ENCODE assay signal across 29 cellular contexts in the genomic region with DNA sequence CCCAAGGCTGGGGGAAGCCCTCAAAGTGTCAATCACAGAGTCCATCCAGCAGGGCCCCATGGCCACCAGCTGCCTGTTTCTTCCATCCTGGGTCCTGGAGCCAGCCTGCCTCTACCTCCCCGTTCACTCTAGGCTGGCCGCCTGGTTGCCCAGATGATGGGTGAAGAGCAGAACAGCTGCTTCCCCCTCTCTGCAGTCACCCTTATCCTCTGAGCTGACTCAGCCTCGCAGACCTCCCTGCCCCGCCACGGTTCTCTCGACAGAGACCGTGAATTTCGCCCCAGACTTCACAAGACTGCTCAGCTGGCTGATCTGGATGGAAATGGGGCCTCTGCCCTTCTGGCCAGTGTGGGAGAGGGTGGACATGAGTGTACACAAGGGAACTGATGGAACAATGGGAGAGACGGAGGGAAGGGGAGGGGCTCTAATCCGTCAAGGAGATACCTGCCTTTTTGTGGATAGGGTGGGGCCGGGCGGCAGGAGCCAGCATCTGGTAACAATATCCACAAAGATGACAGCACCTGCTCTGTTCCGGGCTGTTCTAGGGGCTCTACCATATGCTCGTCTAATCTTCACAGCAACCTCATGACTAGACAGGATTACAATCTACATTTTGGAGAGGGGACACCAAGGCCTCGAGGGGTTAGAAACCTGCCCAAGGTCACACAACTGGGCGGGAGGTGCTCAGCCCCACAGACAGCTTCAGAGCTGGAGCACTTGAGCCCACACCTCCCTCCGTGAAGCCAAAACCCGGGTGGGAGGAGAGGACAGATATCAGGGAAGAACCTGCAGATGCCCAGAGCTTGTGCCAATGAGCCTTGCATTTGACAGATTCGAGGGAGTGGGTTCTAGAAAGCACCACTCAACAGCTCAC.
DNase-seq lines count a peak whose midpoint lies in the region; ATAC-seq and TF ChIP-seq lines count a peak whose summit lies in the region.
"Had no signal": no experiment of that assay in that cellular context is flagged by ENCODE, and none has a peak within 500 bp of the region (broad histone marks: within the 10 kb centered on the region; RNA-seq: fewer than 3 reads in every experiment).

No MANE protein-coding gene starts in this region.

- no peaks in the 10 kb centered on the region for H3K9me3 Mint-ChIP-seq in neural progenitor cell
- H3K9me3 Mint-ChIP-seq: activated B cell treated with CpG ODN at 0.5 μM for 24 hours; activated T-cell treated with anti-CD3 and anti-CD28 coated beads, Interleukin-2, amount 50 U/mL, for 24 hours; central memory CD8-positive, alpha-beta T cell; dendritic cell treated with granulocyte-macrophage colony-stimulating factor and Interleukin-4, amounts not matched to agents 40 ng/mL and 50 ng/mL, for 4 days; endodermal cell had no signal

- no peaks in the 10 kb centered on the region for H3K27me3 ChIP-seq in neural progenitor cell
- H3K27me3 ChIP-seq in sigmoid colon, result no peaks in the 10 kb centered on the region
- peaks cover 0 to 40% (median 0%) of the 10 kb centered on the region in 4 donors for H3K27me3 ChIP-seq in esophagus muscularis mucosa
- H3K27me3 ChIP-seq: BE2C, body of pancreas, foreskin keratinocyte, neutrophil, right lobe of liver, thyroid gland, vagina had no signal

- H2AFZ ChIP-seq in neural progenitor cell (replicated peaks), result no peak overlapping the region

- H3K9ac ChIP-seq in neural progenitor cell, result no peak overlapping the region

- intact Hi-C loops in sigmoid colon (cut with DNase I), result no loop called here
- intact Hi-C loops in esophagus muscularis mucosa (cut with DNase I), result no loop called here

- no peaks in the 10 kb centered on the region for H3K79me2 ChIP-seq in neural progenitor cell (ENCODE audit: low read depth)

- no peak for TF ChIP-seq POLR2A in sigmoid colon (IDR thresholded peaks at IDR 0.05)
- no peak for TF ChIP-seq POLR2A in esophagus muscularis mucosa (IDR thresholded peaks at IDR 0.05; ENCODE audit: low read depth)

- H3K4me1 ChIP-seq in neural progenitor cell, result peaks cover 14% of the 10 kb centered on the region
- no peaks in the 10 kb centered on the region for H3K4me1 ChIP-seq in sigmoid colon
- H3K4me1 ChIP-seq in esophagus muscularis mucosa, result no peaks in the 10 kb centered on the region
- H3K4me1 ChIP-seq: body of pancreas, esophagus squamous epithelium, foreskin keratinocyte, HAP-1, heart right ventricle, right lobe of liver, stomach, vagina had no signal

- no peak for TF ChIP-seq EP300 in sigmoid colon (IDR thresholded peaks at IDR 0.05)
- no peak for TF ChIP-seq EP300 in esophagus muscularis mucosa (IDR thresholded peaks at IDR 0.05)

- TF ChIP-seq CTCF in neural progenitor cell (IDR thresholded peaks at IDR 0.05), result no peak
- no peak for TF ChIP-seq CTCF in sigmoid colon (IDR thresholded peaks at IDR 0.05)
- TF ChIP-seq CTCF in esophagus muscularis mucosa (IDR thresholded peaks at IDR 0.05), result no peak

- no peak overlapping the region for H3K4me3 Mint-ChIP-seq in neural progenitor cell
- H3K4me3 Mint-ChIP-seq: activated B cell treated with CpG ODN at 0.5 μM for 24 hours; activated T-cell treated with anti-CD3 and anti-CD28 coated beads, Interleukin-2, amount 50 U/mL, for 24 hours; central memory CD8-positive, alpha-beta T cell; dendritic cell treated with granulocyte-macrophage colony-stimulating factor and Interleukin-4, amounts not matched to agents 40 ng/mL and 50 ng/mL, for 4 days; endodermal cell had no signal

- DNase-seq in COLO668 (lab: John Stamatoyannopoulos, UW; ENCODE audit: unreplicated experiment) (peak; percentile 67), NCI-H146 treated with DMSO at 0.1 percent for 48 hours (lab: John Stamatoyannopoulos, UW; ENCODE audit: unreplicated experiment) (peak; percentile 25), NCI-H82 (lab: John Stamatoyannopoulos, UW) (peak; percentile 93), neural progenitor cell (ENCODE audit: low spot score) (no peak), sigmoid colon (no peak), esophagus muscularis mucosa (ENCODE audit: extremely low spot score) (no peak)
- DNase-seq: activated B cell treated with CpG ODN at 0.5 μM for 24 hours; activated gamma-delta T cell; activated T-cell treated with anti-CD3 and anti-CD28 coated beads, Interleukin-2, amount 50 U/mL, for 24 hours; BE2C; body of pancreas; endodermal cell; esophagus squamous epithelium; foreskin keratinocyte; heart right ventricle; Kasumi-1; NCI-H1436; right lobe of liver; stimulated activated CD4-positive, alpha-beta T cell treated with anti-CD3 and anti-CD28 coated beads, Interleukin-4, amount 100 ng/mL, for 1 hour; stomach; T-helper 1 cell; thyroid gland had no signal

- no peak overlapping the region for H3K27ac ChIP-seq in neural progenitor cell
- no peak overlapping the region for H3K27ac ChIP-seq in sigmoid colon
- no peak overlapping the region for H3K27ac ChIP-seq in esophagus muscularis mucosa (replicated peaks in 1 of 4)
- H3K27ac ChIP-seq: body of pancreas, esophagus squamous epithelium, foreskin keratinocyte, heart right ventricle, neutrophil, right lobe of liver, RWPE1, stomach, thyroid gland, vagina had no signal

- no peak overlapping the region for H3K4me3 ChIP-seq in neural progenitor cell
- no peak overlapping the region for H3K4me3 ChIP-seq in sigmoid colon
- H3K4me3 ChIP-seq in esophagus muscularis mucosa, result no peak overlapping the region
- H3K4me3 ChIP-seq: body of pancreas, esophagus squamous epithelium, HAP-1, heart right ventricle, right lobe of liver, stomach, thyroid gland, vagina had no signal

- WGBS in sigmoid colon, 2 donors, result 74 to 80% methylated on average over 19 of the region's 19 CpGs
- 72% methylated on average over 18 of the region's 19 CpGs for WGBS in esophagus muscularis mucosa

- peak overlapping the region; percentile 89 for H3K27ac Mint-ChIP-seq in neural progenitor cell
- H3K27ac Mint-ChIP-seq: activated B cell treated with CpG ODN at 0.5 μM for 24 hours; activated T-cell treated with anti-CD3 and anti-CD28 coated beads, Interleukin-2, amount 50 U/mL, for 24 hours; dendritic cell treated with granulocyte-macrophage colony-stimulating factor and Interleukin-4, amounts not matched to agents 40 ng/mL and 50 ng/mL, for 4 days; endodermal cell had no signal

- H3K4me2 ChIP-seq in neural progenitor cell, result no peak overlapping the region

- H3K9me3 ChIP-seq in neural progenitor cell (ENCODE audit: low read depth) (no peaks in the 10 kb centered on the region), sigmoid colon (no peaks in the 10 kb centered on the region), esophagus muscularis mucosa (no peaks in the 10 kb centered on the region)
- H3K9me3 ChIP-seq: BE2C, body of pancreas, esophagus squamous epithelium, HAP-1, heart right ventricle, neutrophil, right lobe of liver, stomach, thyroid gland, vagina had no signal

- peaks cover 22% of the 10 kb centered on the region for H3K36me3 Mint-ChIP-seq in neural progenitor cell

- no peaks in the 10 kb centered on the region for H3K27me3 Mint-ChIP-seq in neural progenitor cell (ENCODE audit: insufficient read depth, low read depth)
- H3K27me3 Mint-ChIP-seq: activated T-cell treated with anti-CD3 and anti-CD28 coated beads, Interleukin-2, amount 50 U/mL, for 24 hours; dendritic cell treated with granulocyte-macrophage colony-stimulating factor and Interleukin-4, amounts not matched to agents 40 ng/mL and 50 ng/mL, for 4 days had no signal

- H4K20me1 ChIP-seq in neural progenitor cell (ENCODE audit: low read depth), result peaks cover 76% of the 10 kb centered on the region

- no peaks in the 10 kb centered on the region for H3K36me3 ChIP-seq in neural progenitor cell
- no peaks in the 10 kb centered on the region for H3K36me3 ChIP-seq in sigmoid colon
- H3K36me3 ChIP-seq in esophagus muscularis mucosa, result no peaks in the 10 kb centered on the region
- H3K36me3 ChIP-seq: BE2C, esophagus squamous epithelium, HAP-1, heart right ventricle, neutrophil, right lobe of liver, stomach, thyroid gland, vagina had no signal

- H3K4me1 Mint-ChIP-seq in neural progenitor cell, result peaks cover 26% of the 10 kb centered on the region
- H3K4me1 Mint-ChIP-seq: activated B cell treated with CpG ODN at 0.5 μM for 24 hours; central memory CD8-positive, alpha-beta T cell had no signal

- ATAC-seq in GM19395 (IDR thresholded peaks at IDR 0.05; ENCODE audit: unreplicated experiment), result no peak
- ATAC-seq: body of pancreas, foreskin keratinocyte, heart right ventricle, right lobe of liver had no signal

- peaks cover 3% of the 10 kb centered on the region for H3F3A ChIP-seq in neural progenitor cell (ENCODE audit: low read depth)

Comparison
In these comparisons a context has a peak if more than half of its experiments do, and no peak if none do; other contexts are left out.
1. DNase-seq: peak in COLO668 (single experiment), NCI-H146 treated with DMSO at 0.1 percent for 48 hours (single experiment) and NCI-H82 (single experiment); none in neural progenitor cell (single experiment), sigmoid colon (single experiment) and esophagus muscularis mucosa (single experiment).